Comparison of ENCODE assay signal across 8 cellular contexts in genomic region chr5:5141625-5142527, GRCh38. TPM values are rescaled to one million over a fixed set of nuclear protein-coding genes. Genes with fewer than 3 reads are reported as not detected.
DNase-seq lines count a peak whose midpoint lies in the region; ATAC-seq and TF ChIP-seq lines count a peak whose summit lies in the region.

No MANE protein-coding gene starts in this region.

- POLR2A ChIA-PET in activated CD8-positive, alpha-beta T cell treated with anti-CD3 and anti-CD28 coated beads, Interleukin-2, amount 10 ng/mL, durations not matched to agents 7 days and 5 days (lab: Charles Lee) = no interaction called here

- H3K9me3 Mint-ChIP-seq in activated CD8-positive, alpha-beta T cell treated with anti-CD3 and anti-CD28 coated beads, Interleukin-2, amount 10 ng/mL, durations not matched to agents 7 days and 5 days (ENCODE audit: insufficient read depth) = no peaks in the 10 kb centered on the region

- 21 to 27% (median 25%) methylated on average over 6 of the region's 6 CpGs for WGBS in ovary, 3 donors

- TF ChIP-seq POLR2A in ovary (IDR thresholded peaks at IDR 0.05) = no peak

- peaks cover 12% of the 10 kb centered on the region for H3K27me3 ChIP-seq in fibroblast of lung (ENCODE audit: control insufficient read depth, insufficient read depth, low read length)
- H3K27me3 ChIP-seq in ovary = no peaks in the 10 kb centered on the region

- no peaks in the 10 kb centered on the region for H3K4me1 Mint-ChIP-seq in activated CD8-positive, alpha-beta T cell treated with anti-CD3 and anti-CD28 coated beads, Interleukin-2, amount 10 ng/mL, durations not matched to agents 7 days and 5 days (ENCODE audit: low read depth)

- DNase-seq in GM03348 (ENCODE audit: low spot score) (peak; percentile 51), NCI-H526 treated with DMSO at 0.1 percent for 48 hours (lab: John Stamatoyannopoulos, UW) (peak; percentile 61), fibroblast of lung (ENCODE audit: low read depth in 2 of 2) (peak; percentile 47 to 72), ovary (peak in 4 of 5 donors; percentile 47 to 74 (median 62)), GM19240 (ENCODE audit: insufficient read length, low spot score) (no peak), mesenteric fat pad (ENCODE audit: low spot score) (no peak)
- DNase-seq in activated CD8-positive, alpha-beta T cell treated with anti-CD3 and anti-CD28 coated beads, Interleukin-2, amount 10 ng/mL, durations not matched to agents 7 days and 5 days = peak; percentile 72

- CTCF ChIA-PET in activated CD8-positive, alpha-beta T cell treated with anti-CD3 and anti-CD28 coated beads, Interleukin-2, amount 10 ng/mL, durations not matched to agents 7 days and 5 days (lab: Charles Lee) = interaction anchor here (2.0 kb wide), 2 partner anchors 277 kb away, joined by 6 to 9 read pairs; no protein-coding TSS in a partner anchor

- no peaks in the 10 kb centered on the region for H3K9me3 ChIP-seq in fibroblast of lung (ENCODE audit: control insufficient read depth, insufficient read depth, low read depth, low read length)
- H3K9me3 ChIP-seq in ovary = no peaks in the 10 kb centered on the region

- TF ChIP-seq CTCF in fibroblast of lung (conservative IDR thresholded peaks at IDR 0.05 in 1 of 2, IDR thresholded peaks at IDR 0.05 in 1 of 2; ENCODE audit: low read depth in 1 of 2, low read length in 2 of 2) (peak; percentile 57 to 63), ovary (IDR thresholded peaks at IDR 0.05) (peak; percentile 57 to 81 (median 75))

- H4K20me1 ChIP-seq in fibroblast of lung (ENCODE audit: control insufficient read depth, extremely low read depth, insufficient read depth, low read length) = no peaks in the 10 kb centered on the region

- H3K4me3 ChIP-seq in fibroblast of lung (replicated peaks in 1 of 4; ENCODE audit: control extremely low read depth in 1 of 4, insufficient read depth in 1 of 4, low read depth in 3 of 4, low read length in 4 of 4) = no peak overlapping the region
- no peak overlapping the region for H3K4me3 ChIP-seq in ovary

- intact Hi-C loops in ovary (cut with DNase I) = loop anchor here in 3 of 4 donors (5.0 kb wide), 3 partner anchors 260 to 1505 kb away; no protein-coding TSS in a partner anchor

- no peaks in the 10 kb centered on the region for H3K4me1 ChIP-seq in fibroblast of lung (ENCODE audit: control insufficient read depth, extremely low read depth, insufficient read depth, low read length)
- peaks cover 6% of the 10 kb centered on the region for H3K4me1 ChIP-seq in ovary (ENCODE audit: insufficient read depth)

- no peaks in the 10 kb centered on the region for H3K79me2 ChIP-seq in fibroblast of lung (ENCODE audit: control insufficient read depth, insufficient read depth, low read length)

- H3K27ac Mint-ChIP-seq in activated CD8-positive, alpha-beta T cell treated with anti-CD3 and anti-CD28 coated beads, Interleukin-2, amount 10 ng/mL, durations not matched to agents 7 days and 5 days = no peak overlapping the region

- TF ChIP-seq EP300 in ovary (IDR thresholded peaks at IDR 0.05) = no peak

- H3K9ac ChIP-seq in fibroblast of lung (ENCODE audit: insufficient read depth, low read length) = no peak overlapping the region

- peaks cover 16% of the 10 kb centered on the region for H3K27me3 Mint-ChIP-seq in activated CD8-positive, alpha-beta T cell treated with anti-CD3 and anti-CD28 coated beads, Interleukin-2, amount 10 ng/mL, durations not matched to agents 7 days and 5 days (ENCODE audit: low read depth)

- H3K4me2 ChIP-seq in fibroblast of lung (ENCODE audit: extremely low read depth, insufficient read depth, low read length) = no peak overlapping the region

- H3K4me3 Mint-ChIP-seq in activated CD8-positive, alpha-beta T cell treated with anti-CD3 and anti-CD28 coated beads, Interleukin-2, amount 10 ng/mL, durations not matched to agents 7 days and 5 days = no peak overlapping the region

- H2AFZ ChIP-seq in fibroblast of lung (ENCODE audit: low read length) = no peak overlapping the region

- H3K36me3 ChIP-seq in fibroblast of lung (ENCODE audit: control insufficient read depth, insufficient read depth, low read length) (no peaks in the 10 kb centered on the region), ovary (no peaks in the 10 kb centered on the region)

- no peaks in the 10 kb centered on the region for H3K36me3 Mint-ChIP-seq in activated CD8-positive, alpha-beta T cell treated with anti-CD3 and anti-CD28 coated beads, Interleukin-2, amount 10 ng/mL, durations not matched to agents 7 days and 5 days (ENCODE audit: low read depth)

- ATAC-seq in HG03432 (IDR thresholded peaks at IDR 0.05; ENCODE audit: unreplicated experiment) = peak; percentile 71
- peak; percentile 55 for ATAC-seq in activated CD8-positive, alpha-beta T cell treated with anti-CD3 and anti-CD28 coated beads, Interleukin-2, amount 10 ng/mL, durations not matched to agents 7 days and 5 days

- H3K27ac ChIP-seq in fibroblast of lung (ENCODE audit: insufficient read depth, low read length) (no peak overlapping the region), ovary (no peak overlapping the region)

RNA-seq across cellular contexts. Expression of gene ADAMTS16, which starts 1.7 kb away (rescaled TPM):
- not detected for total RNA-seq in activated CD8-positive, alpha-beta T cell treated with anti-CD3 and anti-CD28 coated beads, Interleukin-2, amount 10 ng/mL, durations not matched to agents 7 days and 5 days
- total RNA-seq in fibroblast of lung (under 0.01 and 0.17 TPM in 2 replicates), ovary (10 to 100 TPM in 3 of 7 donors, 1 to 10 TPM in 4; 7.4 to 32.7 (median 9.6) TPM), mesenteric fat pad (1.8 TPM)
- polyA plus RNA-seq in fibroblast of lung (0.06 and 0.40 TPM in 2 replicates), ovary (10 to 100 TPM; 14.4 to 16.9 TPM)
- polyA plus RNA-seq in fibroblast of lung (2012) = 0.30 TPM in 1 of 2 replicates, not detected in the other
- 0.11 and 0.90 TPM in 2 replicates for polyA minus RNA-seq in fibroblast of lung (ENCODE audit: low replicate concordance)

Comparison
In these comparisons a context has a peak if more than half of its experiments do, and no peak if none do; other contexts are left out.
1. DNase-seq: peak in GM03348 (single experiment), NCI-H526 treated with DMSO at 0.1 percent for 48 hours (single experiment), activated CD8-positive, alpha-beta T cell treated with anti-CD3 and anti-CD28 coated beads, Interleukin-2, amount 10 ng/mL, durations not matched to agents 7 days and 5 days (single experiment), fibroblast of lung (2 of 2) and ovary (4 of 5); none in GM19240 (single experiment) and mesenteric fat pad (single experiment).